Comparison of ENCODE assay signal across 8 cellular contexts in the genomic region with DNA sequence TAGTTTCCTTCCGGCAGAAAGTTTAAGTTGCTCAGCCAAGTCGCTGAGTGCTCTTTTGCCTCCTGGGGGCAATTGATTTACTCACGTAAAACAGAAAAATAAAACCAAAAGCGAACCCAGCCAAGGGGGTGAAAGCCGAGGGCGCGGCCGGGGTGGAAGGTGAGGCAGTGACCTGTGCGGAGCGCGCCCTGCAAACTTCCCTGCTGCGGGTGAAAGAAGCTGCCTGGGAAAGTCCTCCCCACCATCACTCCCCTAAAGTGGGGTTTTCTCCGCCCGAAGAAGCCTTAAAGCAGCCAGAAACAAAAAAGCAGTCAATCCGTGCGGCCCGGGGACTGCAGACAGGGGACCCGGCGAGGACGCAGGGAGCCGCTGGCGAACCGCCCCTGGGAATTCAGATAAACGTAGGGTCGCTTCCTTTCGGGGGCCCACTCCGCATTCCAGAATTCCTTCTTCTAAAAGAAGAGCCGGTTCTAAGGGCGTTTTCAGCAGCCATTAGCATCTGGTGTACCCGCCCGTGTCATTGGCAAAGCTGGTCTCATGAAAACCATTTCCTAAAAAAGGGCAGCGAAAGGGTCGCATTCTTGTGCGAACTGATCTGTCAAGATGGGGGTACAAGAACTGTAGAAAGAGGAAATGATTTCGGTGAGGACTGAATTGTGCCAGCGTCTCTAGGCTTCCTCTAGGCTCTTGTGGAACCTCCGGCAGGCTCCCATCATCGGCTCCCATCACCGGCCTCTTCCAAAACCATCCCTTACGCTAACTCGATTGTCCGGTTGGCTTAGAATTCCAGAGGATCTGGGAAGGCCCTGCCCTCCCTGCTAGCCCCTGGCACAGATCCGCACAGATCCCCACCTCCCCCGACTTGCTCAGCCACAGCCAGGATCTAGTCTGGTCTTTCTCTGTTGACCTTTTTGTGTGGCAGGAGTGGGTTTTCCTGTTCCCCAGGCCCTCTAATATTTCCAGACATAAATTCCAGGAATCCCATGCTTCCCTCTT. TPM values are rescaled to one million over a fixed set of nuclear protein-coding genes. Genes with fewer than 3 reads are reported as not detected.
A peak's percentile ranks its signal among the peaks of the same experiment; 100 is the strongest.
DNase-seq lines count a peak whose midpoint lies in the region; ATAC-seq and TF ChIP-seq lines count a peak whose summit lies in the region.

No MANE protein-coding gene starts in this region.

- no peaks in the 10 kb centered on the region for H3K9me3 Mint-ChIP-seq in activated T-cell treated with anti-CD3 and anti-CD28 coated beads, Interleukin-2, amount 50 U/mL, for 24 hours

- peak overlapping the region; percentile 79 for H3K4me3 Mint-ChIP-seq in activated T-cell treated with anti-CD3 and anti-CD28 coated beads, Interleukin-2, amount 50 U/mL, for 24 hours

- TF ChIP-seq CTCF in WERI-Rb-1 (IDR thresholded peaks at IDR 0.05; ENCODE audit: low read depth, low read length) (no peak), foreskin keratinocyte (conservative IDR thresholded peaks at IDR 0.05) (no peak), osteoblast (IDR thresholded peaks at IDR 0.05; ENCODE audit: extremely low read depth, low read depth, low read length) (no peak)

- peak overlapping the region; percentile 63 for H2AFZ ChIP-seq in osteoblast (ENCODE audit: low read length)

- peaks cover 60% of the 10 kb centered on the region for H3K79me2 ChIP-seq in osteoblast (ENCODE audit: insufficient read depth, low read length)

- peaks cover 18% of the 10 kb centered on the region for H4K20me1 ChIP-seq in osteoblast (ENCODE audit: insufficient read depth, low read length)

- peak overlapping the region; percentile 61 for H3K4me3 ChIP-seq in WERI-Rb-1 (ENCODE audit: low read depth, low read length)
- H3K4me3 ChIP-seq in osteoblast (ENCODE audit: insufficient read depth, low read length), result peak overlapping the region; percentile 84

- peak; percentile 50 for DNase-seq in activated T-cell treated with anti-CD3 and anti-CD28 coated beads, Interleukin-2, amount 50 U/mL, for 24 hours
- no peak for DNase-seq in activated T-cell treated with anti-CD3 and anti-CD28 coated beads, Interleukin-2, amount 50 U/mL, for 1 hour
- DNase-seq in WERI-Rb-1 (no peak), foreskin keratinocyte (no peak), osteoblast (ENCODE audit: insufficient read length, low spot score, missing footprints) (peak; percentile 84), Ammon's horn (ENCODE audit: low spot score) (no peak), NCI-H2171 treated with DMSO at 0.1 percent for 48 hours (lab: John Stamatoyannopoulos, UW) (no peak)

- no peaks in the 10 kb centered on the region for H3K36me3 Mint-ChIP-seq in activated T-cell treated with anti-CD3 and anti-CD28 coated beads, Interleukin-2, amount 50 U/mL, for 24 hours (ENCODE audit: low read depth)

- H3K27ac Mint-ChIP-seq in activated T-cell treated with anti-CD3 and anti-CD28 coated beads, Interleukin-2, amount 50 U/mL, for 24 hours, result peak overlapping the region; percentile 10

- peaks cover 25% of the 10 kb centered on the region for H3K4me1 Mint-ChIP-seq in activated T-cell treated with anti-CD3 and anti-CD28 coated beads, Interleukin-2, amount 50 U/mL, for 24 hours (ENCODE audit: low read depth)

- H3K36me3 ChIP-seq in WERI-Rb-1 (no peaks in the 10 kb centered on the region), osteoblast (ENCODE audit: insufficient read depth, low read length) (peaks cover 3% of the 10 kb centered on the region)

- H3K4me1 ChIP-seq in foreskin keratinocyte, result peaks cover 25% of the 10 kb centered on the region
- peaks cover 43% of the 10 kb centered on the region for H3K4me1 ChIP-seq in osteoblast (ENCODE audit: insufficient read depth, low read length)

- no peak overlapping the region for H3K27ac ChIP-seq in WERI-Rb-1
- peak overlapping the region; percentile 88 for H3K27ac ChIP-seq in foreskin keratinocyte
- peak overlapping the region; percentile 73 for H3K27ac ChIP-seq in osteoblast (ENCODE audit: low read depth, low read length)

- no peaks in the 10 kb centered on the region for H3K9me3 ChIP-seq in WERI-Rb-1 (ENCODE audit: severe bottlenecking)
- no peaks in the 10 kb centered on the region for H3K9me3 ChIP-seq in osteoblast (ENCODE audit: low read depth, low read length)

- H3K27me3 ChIP-seq in WERI-Rb-1 (ENCODE audit: insufficient read depth, low read depth, severe bottlenecking) (peaks cover 9% of the 10 kb centered on the region), foreskin keratinocyte (no peaks in the 10 kb centered on the region), osteoblast (ENCODE audit: insufficient read depth, low read length) (no peaks in the 10 kb centered on the region)

- H3K27me3 Mint-ChIP-seq in activated T-cell treated with anti-CD3 and anti-CD28 coated beads, Interleukin-2, amount 50 U/mL, for 24 hours, result peaks cover 88% of the 10 kb centered on the region

- H3K4me2 ChIP-seq in osteoblast (ENCODE audit: insufficient read depth, low read length), result peak overlapping the region; percentile 91

- ATAC-seq in foreskin keratinocyte (peak; percentile 6), GM19467 (IDR thresholded peaks at IDR 0.05; ENCODE audit: unreplicated experiment) (no peak)

RNA-seq across cellular contexts. Expression of gene RAB31, which starts 1.1 kb away (rescaled TPM):
- total RNA-seq in foreskin keratinocyte, result 35.2 and 51.7 TPM in 2 replicates
- polyA plus RNA-seq in foreskin keratinocyte, result 19.1 and 23.9 TPM in 2 replicates
- total RNA-seq in osteoblast, result 120 and 144 TPM in 2 replicates

Comparison
In these comparisons a context has a peak if more than half of its experiments do, and no peak if none do; other contexts are left out.
1. DNase-seq: peak in activated T-cell treated with anti-CD3 and anti-CD28 coated beads, Interleukin-2, amount 50 U/mL, for 24 hours (single experiment) and osteoblast (single experiment); none in activated T-cell treated with anti-CD3 and anti-CD28 coated beads, Interleukin-2, amount 50 U/mL, for 1 hour (single experiment), WERI-Rb-1 (single experiment), foreskin keratinocyte (0 of 2), Ammon's horn (single experiment) and NCI-H2171 treated with DMSO at 0.1 percent for 48 hours (single experiment).